In the genomic region with DNA sequence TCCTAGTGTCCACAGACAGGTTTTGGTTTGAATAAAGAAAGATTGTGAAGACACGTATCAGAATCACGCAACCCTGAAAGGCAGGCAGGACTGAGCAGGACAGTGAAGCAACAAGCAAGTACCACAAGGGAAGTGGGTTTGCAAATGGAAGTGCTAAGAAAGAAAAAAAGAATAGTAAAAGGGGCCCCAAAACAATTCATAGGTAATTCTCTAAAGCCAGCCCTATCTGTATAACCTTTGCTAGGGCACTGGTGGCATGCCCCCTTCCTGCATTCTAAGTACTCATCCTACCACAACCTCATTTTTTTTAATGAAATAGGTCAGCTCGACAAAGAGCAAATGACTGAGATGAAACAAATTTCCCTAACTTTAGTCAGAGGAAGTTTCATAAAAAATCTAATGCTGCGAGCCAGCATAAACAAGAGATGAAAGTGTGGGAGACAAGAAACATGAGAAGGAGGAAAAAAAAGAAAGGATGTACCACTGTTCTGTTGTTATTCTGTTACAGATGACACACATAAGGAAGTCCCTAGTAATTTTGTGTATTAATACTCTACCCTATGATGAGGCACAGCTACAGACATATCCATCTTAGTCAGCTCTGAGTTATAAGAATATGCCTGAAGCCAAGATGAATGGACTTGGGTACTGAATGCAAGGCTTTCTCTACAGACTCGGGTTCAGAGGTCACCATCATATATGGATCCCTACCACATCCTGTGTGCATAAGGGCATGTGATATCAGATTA, we compare ENCODE assay signal across 1 cellular context.
TF ChIP-seq lines count a peak whose summit lies in the region.

No MANE protein-coding gene starts in this region.

TF ChIP-seq in GM12878, 131 proteins besides CTCF, POLR2A, EP300 and RAD21 (continued from another document and continues in another):
- TF ChIP-seq WRNIP1 (IDR thresholded peaks at IDR 0.05; ENCODE audit: borderline replicate concordance, low read depth, low read length) (no peak), KLF5 (IDR thresholded peaks at IDR 0.05; ENCODE audit: partially characterized antibody) (no peak), FOXM1 (IDR thresholded peaks at IDR 0.05; ENCODE audit: low read depth, low read length) (peak; percentile 52; the same call in 1 of the 2 replicates), CHD2 (IDR thresholded peaks at IDR 0.05; ENCODE audit: borderline replicate concordance, low read depth, low read length) (no peak), BACH1 (IDR thresholded peaks at IDR 0.05; ENCODE audit: borderline replicate concordance) (no peak), CBFB (IDR thresholded peaks at IDR 0.05; ENCODE audit: low read depth) (no peak), TCF12 (IDR thresholded peaks at IDR 0.05; ENCODE audit: low read depth, low read length) (no peak), SP1 (IDR thresholded peaks at IDR 0.05; ENCODE audit: low read depth, low read length) (no peak), SUZ12 (IDR thresholded peaks at IDR 0.05; ENCODE audit: unreplicated experiment) (no peak), POLR2AphosphoS2 (IDR thresholded peaks at IDR 0.05; ENCODE audit: low read depth, low read length) (no peak), SPI1 (IDR thresholded peaks at IDR 0.05; ENCODE audit: borderline replicate concordance, insufficient read depth, low read depth, low read length) (peak; percentile 21; the same call in 1 of the 2 replicates), SUPT20H (IDR thresholded peaks at IDR 0.05; ENCODE audit: borderline replicate concordance, control insufficient read depth, low read depth, low read length) (no peak), BHLHE40 (IDR thresholded peaks at IDR 0.05; ENCODE audit: borderline replicate concordance in 1 of 2, low read depth in 2 of 2, low read length in 1 of 2) (peak in 1 of 2 experiments; percentile 11; a peak in 1 of 4 replicates), SMAD5 (IDR thresholded peaks at IDR 0.05; ENCODE audit: low read depth) (no peak), YY1 (IDR thresholded peaks at IDR 0.05; ENCODE audit: low read depth, low read length) (0 out of 2 replicates have a peak, but pooled peaks have one; percentile 28), CEBPB (IDR thresholded peaks at IDR 0.05; ENCODE audit: borderline replicate concordance in 1 of 2, low read depth in 2 of 2, low read length in 2 of 2) (no peak), LARP7 (IDR thresholded peaks at IDR 0.05) (no peak), CBX5 (IDR thresholded peaks at IDR 0.05; ENCODE audit: low read depth) (0 out of 2 replicates have a peak, but pooled peaks have one; percentile 70), IKZF2 (IDR thresholded peaks at IDR 0.05) (0 out of 4 replicates have a peak, but pooled peaks have one; percentile 14 to 29), SREBF1 (IDR thresholded peaks at IDR 0.05; ENCODE audit: low read length) (no peak), ZNF207 (IDR thresholded peaks at IDR 0.05; ENCODE audit: borderline replicate concordance) (no peak), ATF7 (IDR thresholded peaks at IDR 0.05; ENCODE audit: low read depth) (no peak), ZNF217 (IDR thresholded peaks at IDR 0.05) (no peak), JUNB (IDR thresholded peaks at IDR 0.05) (0 out of 2 replicates have a peak, but pooled peaks have one; percentile 9), EED (IDR thresholded peaks at IDR 0.05; ENCODE audit: low read depth) (0 out of 2 replicates have a peak, but pooled peaks have one; percentile 18), CBX3 (IDR thresholded peaks at IDR 0.05; ENCODE audit: borderline replicate concordance, low read depth) (no peak), CREB1 (IDR thresholded peaks at IDR 0.05; ENCODE audit: low read depth) (peak; percentile 39; the same call in 1 of the 2 replicates), BMI1 (IDR thresholded peaks at IDR 0.05; ENCODE audit: borderline replicate concordance) (no peak), RAD51 (IDR thresholded peaks at IDR 0.05) (no peak), RUNX3 (IDR thresholded peaks at IDR 0.05; ENCODE audit: low read length) (peak; percentile 86), GATAD2B (conservative IDR thresholded peaks at IDR 0.05; ENCODE audit: low read depth) (no peak), MEF2B (IDR thresholded peaks at IDR 0.05; ENCODE audit: partially characterized antibody, poor library complexity, severe bottlenecking) (no peak), RFX5 (IDR thresholded peaks at IDR 0.05; ENCODE audit: low read depth, low read length) (no peak), ZSCAN29 (IDR thresholded peaks at IDR 0.05) (no peak), NR2C2 (IDR thresholded peaks at IDR 0.05; ENCODE audit: borderline replicate concordance, control insufficient read depth, insufficient read length, low read depth) (peak; percentile 42), JUND (IDR thresholded peaks at IDR 0.05; ENCODE audit: low read depth, low read length) (no peak), NR2F1 (conservative IDR thresholded peaks at IDR 0.05) (peak; percentile 61; the same call in 1 of the 2 replicates)
- TF ChIP-seq, protein P1, sequence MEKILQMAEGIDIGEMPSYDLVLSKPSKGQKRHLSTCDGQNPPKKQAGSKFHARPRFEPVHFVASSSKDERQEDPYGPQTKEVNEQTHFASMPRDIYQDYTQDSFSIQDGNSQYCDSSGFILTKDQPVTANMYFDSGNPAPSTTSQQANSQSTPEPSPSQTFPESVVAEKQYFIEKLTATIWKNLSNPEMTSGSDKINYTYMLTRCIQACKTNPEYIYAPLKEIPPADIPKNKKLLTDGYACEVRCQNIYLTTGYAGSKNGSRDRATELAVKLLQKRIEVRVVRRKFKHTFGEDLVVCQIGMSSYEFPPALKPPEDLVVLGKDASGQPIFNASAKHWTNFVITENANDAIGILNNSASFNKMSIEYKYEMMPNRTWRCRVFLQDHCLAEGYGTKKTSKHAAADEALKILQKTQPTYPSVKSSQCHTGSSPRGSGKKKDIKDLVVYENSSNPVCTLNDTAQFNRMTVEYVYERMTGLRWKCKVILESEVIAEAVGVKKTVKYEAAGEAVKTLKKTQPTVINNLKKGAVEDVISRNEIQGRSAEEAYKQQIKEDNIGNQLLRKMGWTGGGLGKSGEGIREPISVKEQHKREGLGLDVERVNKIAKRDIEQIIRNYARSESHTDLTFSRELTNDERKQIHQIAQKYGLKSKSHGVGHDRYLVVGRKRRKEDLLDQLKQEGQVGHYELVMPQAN (conservative IDR thresholded peaks at IDR 0.05): no peak
- TF ChIP-seq, protein P2, sequence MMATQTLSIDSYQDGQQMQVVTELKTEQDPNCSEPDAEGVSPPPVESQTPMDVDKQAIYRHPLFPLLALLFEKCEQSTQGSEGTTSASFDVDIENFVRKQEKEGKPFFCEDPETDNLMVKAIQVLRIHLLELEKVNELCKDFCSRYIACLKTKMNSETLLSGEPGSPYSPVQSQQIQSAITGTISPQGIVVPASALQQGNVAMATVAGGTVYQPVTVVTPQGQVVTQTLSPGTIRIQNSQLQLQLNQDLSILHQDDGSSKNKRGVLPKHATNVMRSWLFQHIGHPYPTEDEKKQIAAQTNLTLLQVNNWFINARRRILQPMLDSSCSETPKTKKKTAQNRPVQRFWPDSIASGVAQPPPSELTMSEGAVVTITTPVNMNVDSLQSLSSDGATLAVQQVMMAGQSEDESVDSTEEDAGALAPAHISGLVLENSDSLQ (IDR thresholded peaks at IDR 0.05): peak; percentile 55
- TF ChIP-seq, protein P3, sequence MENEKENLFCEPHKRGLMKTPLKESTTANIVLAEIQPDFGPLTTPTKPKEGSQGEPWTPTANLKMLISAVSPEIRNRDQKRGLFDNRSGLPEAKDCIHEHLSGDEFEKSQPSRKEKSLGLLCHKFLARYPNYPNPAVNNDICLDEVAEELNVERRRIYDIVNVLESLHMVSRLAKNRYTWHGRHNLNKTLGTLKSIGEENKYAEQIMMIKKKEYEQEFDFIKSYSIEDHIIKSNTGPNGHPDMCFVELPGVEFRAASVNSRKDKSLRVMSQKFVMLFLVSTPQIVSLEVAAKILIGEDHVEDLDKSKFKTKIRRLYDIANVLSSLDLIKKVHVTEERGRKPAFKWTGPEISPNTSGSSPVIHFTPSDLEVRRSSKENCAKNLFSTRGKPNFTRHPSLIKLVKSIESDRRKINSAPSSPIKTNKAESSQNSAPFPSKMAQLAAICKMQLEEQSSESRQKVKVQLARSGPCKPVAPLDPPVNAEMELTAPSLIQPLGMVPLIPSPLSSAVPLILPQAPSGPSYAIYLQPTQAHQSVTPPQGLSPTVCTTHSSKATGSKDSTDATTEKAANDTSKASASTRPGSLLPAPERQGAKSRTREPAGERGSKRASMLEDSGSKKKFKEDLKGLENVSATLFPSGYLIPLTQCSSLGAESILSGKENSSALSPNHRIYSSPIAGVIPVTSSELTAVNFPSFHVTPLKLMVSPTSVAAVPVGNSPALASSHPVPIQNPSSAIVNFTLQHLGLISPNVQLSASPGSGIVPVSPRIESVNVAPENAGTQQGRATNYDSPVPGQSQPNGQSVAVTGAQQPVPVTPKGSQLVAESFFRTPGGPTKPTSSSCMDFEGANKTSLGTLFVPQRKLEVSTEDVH (IDR thresholded peaks at IDR 0.05; ENCODE audit: low read depth, partially characterized antibody): peak; percentile 19
- TF ChIP-seq, protein P4, sequence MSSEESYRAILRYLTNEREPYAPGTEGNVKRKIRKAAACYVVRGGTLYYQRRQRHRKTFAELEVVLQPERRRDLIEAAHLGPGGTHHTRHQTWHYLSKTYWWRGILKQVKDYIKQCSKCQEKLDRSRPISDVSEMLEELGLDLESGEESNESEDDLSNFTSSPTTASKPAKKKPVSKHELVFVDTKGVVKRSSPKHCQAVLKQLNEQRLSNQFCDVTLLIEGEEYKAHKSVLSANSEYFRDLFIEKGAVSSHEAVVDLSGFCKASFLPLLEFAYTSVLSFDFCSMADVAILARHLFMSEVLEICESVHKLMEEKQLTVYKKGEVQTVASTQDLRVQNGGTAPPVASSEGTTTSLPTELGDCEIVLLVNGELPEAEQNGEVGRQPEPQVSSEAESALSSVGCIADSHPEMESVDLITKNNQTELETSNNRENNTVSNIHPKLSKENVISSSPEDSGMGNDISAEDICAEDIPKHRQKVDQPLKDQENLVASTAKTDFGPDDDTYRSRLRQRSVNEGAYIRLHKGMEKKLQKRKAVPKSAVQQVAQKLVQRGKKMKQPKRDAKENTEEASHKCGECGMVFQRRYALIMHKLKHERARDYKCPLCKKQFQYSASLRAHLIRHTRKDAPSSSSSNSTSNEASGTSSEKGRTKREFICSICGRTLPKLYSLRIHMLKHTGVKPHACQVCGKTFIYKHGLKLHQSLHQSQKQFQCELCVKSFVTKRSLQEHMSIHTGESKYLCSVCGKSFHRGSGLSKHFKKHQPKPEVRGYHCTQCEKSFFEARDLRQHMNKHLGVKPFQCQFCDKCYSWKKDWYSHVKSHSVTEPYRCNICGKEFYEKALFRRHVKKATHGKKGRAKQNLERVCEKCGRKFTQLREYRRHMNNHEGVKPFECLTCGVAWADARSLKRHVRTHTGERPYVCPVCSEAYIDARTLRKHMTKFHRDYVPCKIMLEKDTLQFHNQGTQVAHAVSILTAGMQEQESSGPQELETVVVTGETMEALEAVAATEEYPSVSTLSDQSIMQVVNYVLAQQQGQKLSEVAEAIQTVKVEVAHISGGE (CRISPR knock-in tag; IDR thresholded peaks at IDR 0.05): no peak
- TF ChIP-seq, protein P5, sequence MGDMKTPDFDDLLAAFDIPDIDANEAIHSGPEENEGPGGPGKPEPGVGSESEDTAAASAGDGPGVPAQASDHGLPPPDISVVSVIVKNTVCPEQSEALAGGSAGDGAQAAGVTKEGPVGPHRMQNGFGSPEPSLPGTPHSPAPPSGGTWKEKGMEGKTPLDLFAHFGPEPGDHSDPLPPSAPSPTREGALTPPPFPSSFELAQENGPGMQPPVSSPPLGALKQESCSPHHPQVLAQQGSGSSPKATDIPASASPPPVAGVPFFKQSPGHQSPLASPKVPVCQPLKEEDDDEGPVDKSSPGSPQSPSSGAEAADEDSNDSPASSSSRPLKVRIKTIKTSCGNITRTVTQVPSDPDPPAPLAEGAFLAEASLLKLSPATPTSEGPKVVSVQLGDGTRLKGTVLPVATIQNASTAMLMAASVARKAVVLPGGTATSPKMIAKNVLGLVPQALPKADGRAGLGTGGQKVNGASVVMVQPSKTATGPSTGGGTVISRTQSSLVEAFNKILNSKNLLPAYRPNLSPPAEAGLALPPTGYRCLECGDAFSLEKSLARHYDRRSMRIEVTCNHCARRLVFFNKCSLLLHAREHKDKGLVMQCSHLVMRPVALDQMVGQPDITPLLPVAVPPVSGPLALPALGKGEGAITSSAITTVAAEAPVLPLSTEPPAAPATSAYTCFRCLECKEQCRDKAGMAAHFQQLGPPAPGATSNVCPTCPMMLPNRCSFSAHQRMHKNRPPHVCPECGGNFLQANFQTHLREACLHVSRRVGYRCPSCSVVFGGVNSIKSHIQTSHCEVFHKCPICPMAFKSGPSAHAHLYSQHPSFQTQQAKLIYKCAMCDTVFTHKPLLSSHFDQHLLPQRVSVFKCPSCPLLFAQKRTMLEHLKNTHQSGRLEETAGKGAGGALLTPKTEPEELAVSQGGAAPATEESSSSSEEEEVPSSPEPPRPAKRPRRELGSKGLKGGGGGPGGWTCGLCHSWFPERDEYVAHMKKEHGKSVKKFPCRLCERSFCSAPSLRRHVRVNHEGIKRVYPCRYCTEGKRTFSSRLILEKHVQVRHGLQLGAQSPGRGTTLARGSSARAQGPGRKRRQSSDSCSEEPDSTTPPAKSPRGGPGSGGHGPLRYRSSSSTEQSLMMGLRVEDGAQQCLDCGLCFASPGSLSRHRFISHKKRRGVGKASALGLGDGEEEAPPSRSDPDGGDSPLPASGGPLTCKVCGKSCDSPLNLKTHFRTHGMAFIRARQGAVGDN (IDR thresholded peaks at IDR 0.05): no peak; the same call in 1 of the 2 replicates
- TF ChIP-seq, protein P6, sequence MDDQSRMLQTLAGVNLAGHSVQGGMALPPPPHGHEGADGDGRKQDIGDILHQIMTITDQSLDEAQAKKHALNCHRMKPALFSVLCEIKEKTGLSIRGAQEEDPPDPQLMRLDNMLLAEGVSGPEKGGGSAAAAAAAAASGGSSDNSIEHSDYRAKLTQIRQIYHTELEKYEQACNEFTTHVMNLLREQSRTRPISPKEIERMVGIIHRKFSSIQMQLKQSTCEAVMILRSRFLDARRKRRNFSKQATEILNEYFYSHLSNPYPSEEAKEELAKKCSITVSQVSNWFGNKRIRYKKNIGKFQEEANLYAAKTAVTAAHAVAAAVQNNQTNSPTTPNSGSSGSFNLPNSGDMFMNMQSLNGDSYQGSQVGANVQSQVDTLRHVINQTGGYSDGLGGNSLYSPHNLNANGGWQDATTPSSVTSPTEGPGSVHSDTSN (IDR thresholded peaks at IDR 0.05; ENCODE audit: insufficient replicate concordance, low read depth, low read length): peak; percentile 55
- TF ChIP-seq, protein P7, sequence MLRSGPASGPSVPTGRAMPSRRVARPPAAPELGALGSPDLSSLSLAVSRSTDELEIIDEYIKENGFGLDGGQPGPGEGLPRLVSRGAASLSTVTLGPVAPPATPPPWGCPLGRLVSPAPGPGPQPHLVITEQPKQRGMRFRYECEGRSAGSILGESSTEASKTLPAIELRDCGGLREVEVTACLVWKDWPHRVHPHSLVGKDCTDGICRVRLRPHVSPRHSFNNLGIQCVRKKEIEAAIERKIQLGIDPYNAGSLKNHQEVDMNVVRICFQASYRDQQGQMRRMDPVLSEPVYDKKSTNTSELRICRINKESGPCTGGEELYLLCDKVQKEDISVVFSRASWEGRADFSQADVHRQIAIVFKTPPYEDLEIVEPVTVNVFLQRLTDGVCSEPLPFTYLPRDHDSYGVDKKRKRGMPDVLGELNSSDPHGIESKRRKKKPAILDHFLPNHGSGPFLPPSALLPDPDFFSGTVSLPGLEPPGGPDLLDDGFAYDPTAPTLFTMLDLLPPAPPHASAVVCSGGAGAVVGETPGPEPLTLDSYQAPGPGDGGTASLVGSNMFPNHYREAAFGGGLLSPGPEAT (IDR thresholded peaks at IDR 0.05; ENCODE audit: low read depth): no peak; the same call in 1 of the 2 replicates
